In genomic region chr10:45594276-45595157, GRCh38 we compare ENCODE assay signal across 8 cellular contexts.
DNase-seq lines count a peak whose midpoint lies in the region; ATAC-seq and TF ChIP-seq lines count a peak whose summit lies in the region.

No MANE protein-coding gene starts in this region.

- DNase-seq in NCI-H526 treated with DMSO at 0.1 percent for 48 hours (lab: John Stamatoyannopoulos, UW) (peak; percentile 76), ecto neural progenitor cell (ENCODE audit: low spot score) (peak; percentile 95), lower lobe of right lung (peak; percentile 96)
- DNase-seq in activated CD4-positive, alpha-beta T cell treated with anti-CD3 and anti-CD28 coated beads, Interleukin-2, amount 50 U/mL, for 48 hours, result peak; percentile 86 to 88
- peak; percentile 68 to 83 (median 73) for DNase-seq in stimulated activated CD4-positive, alpha-beta T cell treated with anti-CD3 and anti-CD28 coated beads, TNF-alpha, amount 100 ng/mL, for 1 hour (ENCODE audit: low read depth in 3 of 3, low spot score in 1 of 3)

- peak overlapping the region; percentile 48 for H3K27ac ChIP-seq in C4-2B
- H3K27ac ChIP-seq in lower lobe of right lung, result peak overlapping the region; percentile 79

- ATAC-seq in GM19328 (IDR thresholded peaks at IDR 0.05; ENCODE audit: unreplicated experiment) (peak; percentile 93), HG03469 (IDR thresholded peaks at IDR 0.05; ENCODE audit: unreplicated experiment) (peak; percentile 92), lower lobe of right lung (peak; percentile 99)

- TF ChIP-seq CTCF in C4-2B (conservative IDR thresholded peaks at IDR 0.05) (peak; percentile 19; the same call in 1 of the 2 replicates), lower lobe of right lung (IDR thresholded peaks at IDR 0.05) (peak; percentile 16)

- peak overlapping the region; percentile 93 for H3K4me3 ChIP-seq in lower lobe of right lung

- H3K27me3 ChIP-seq in lower lobe of right lung (ENCODE audit: low read depth), result no peaks in the 10 kb centered on the region

- peaks cover 22% of the 10 kb centered on the region for H3K4me1 ChIP-seq in lower lobe of right lung

- H3K36me3 ChIP-seq in lower lobe of right lung, result peaks cover 4% of the 10 kb centered on the region

- intact Hi-C loops in lower lobe of right lung (cut with DNase I), result no loop called here

- H3K9me3 ChIP-seq in lower lobe of right lung, result no peaks in the 10 kb centered on the region

Comparison
In these comparisons a context has a peak if more than half of its experiments do, and no peak if none do; other contexts are left out.
1. Peak in every context shown above with its lines: DNase-seq, ATAC-seq, H3K4me3 ChIP-seq and H3K27ac ChIP-seq.